Comparison of ENCODE assay signal across 19 cellular contexts in genomic region chr19:6253886-6254285, GRCh38.
"Had no signal": no experiment of that assay in that cellular context is flagged by ENCODE, and none has a peak within 500 bp of the region (broad histone marks: within the 10 kb centered on the region; RNA-seq: fewer than 3 reads in every experiment).

No MANE protein-coding gene starts in this region.

- H3K27ac Mint-ChIP-seq: stimulated activated effector memory CD8-positive, alpha-beta T cell treated with anti-CD3 and anti-CD28 coated beads, Interleukin-12 subunit alpha, Interleukin-12 subunit beta, amount 100 ng/mL, for 72 hours; type B pancreatic cell had no signal

- H3K9me3 ChIP-seq: esophagus squamous epithelium, gastroesophageal sphincter, suprapubic skin, thyroid gland, uterus had no signal

- H3K4me3 ChIP-seq: dorsolateral prefrontal cortex, esophagus squamous epithelium, gastroesophageal sphincter, suprapubic skin, thyroid gland, uterus had no signal

- DNase-seq: cortex of kidney; effector memory CD8-positive, alpha-beta T cell; esophagus squamous epithelium; foreskin fibroblast; immature natural killer cell; left ventricle myocardium superior; naive thymus-derived CD4-positive, alpha-beta T cell; stimulated activated CD4-positive, alpha-beta T cell treated with anti-CD3 and anti-CD28 coated beads, Interleukin-2, amount 100 ng/mL, for 48 hours; stimulated activated CD8-positive, alpha-beta memory T cell treated with anti-CD3 and anti-CD28 coated beads, Interleukin-4, amount 100 ng/mL, for 48 hours; stimulated activated naive CD8-positive, alpha-beta T cell treated with anti-CD3 and anti-CD28 coated beads, Interleukin-15, Interleukin-2, amounts not matched to agents 100 U/mL and 50 U/mL, for 24 hours; thyroid gland; uterus had no signal

- H3K4me3 Mint-ChIP-seq: effector memory CD8-positive, alpha-beta T cell; immature natural killer cell; naive thymus-derived CD4-positive, alpha-beta T cell; stimulated activated effector memory CD8-positive, alpha-beta T cell treated with anti-CD3 and anti-CD28 coated beads, Interleukin-12 subunit alpha, Interleukin-12 subunit beta, amount 100 ng/mL, for 72 hours; type B pancreatic cell had no signal

- H3K9me3 Mint-ChIP-seq: effector memory CD8-positive, alpha-beta T cell; immature natural killer cell; naive thymus-derived CD4-positive, alpha-beta T cell; stimulated activated effector memory CD8-positive, alpha-beta T cell treated with anti-CD3 and anti-CD28 coated beads, Interleukin-12 subunit alpha, Interleukin-12 subunit beta, amount 100 ng/mL, for 72 hours; type B pancreatic cell had no signal

- H3K27me3 ChIP-seq: dorsolateral prefrontal cortex, esophagus squamous epithelium, gastroesophageal sphincter, suprapubic skin, thyroid gland, uterus had no signal

- H3K27ac ChIP-seq: dorsolateral prefrontal cortex, esophagus squamous epithelium, gastroesophageal sphincter, suprapubic skin, uterus had no signal

- FAIRE-seq: keratinocyte had no signal

- H3K36me3 ChIP-seq: thyroid gland, uterus had no signal

- ATAC-seq: effector memory CD8-positive, alpha-beta T cell; gastroesophageal sphincter; left ventricle myocardium superior; naive thymus-derived CD4-positive, alpha-beta T cell; sciatic nerve; stimulated activated effector memory CD8-positive, alpha-beta T cell treated with anti-CD3 and anti-CD28 coated beads, Interleukin-12 subunit alpha, Interleukin-12 subunit beta, amount 100 ng/mL, for 72 hours; stimulated activated naive CD8-positive, alpha-beta T cell treated with anti-CD3 and anti-CD28 coated beads, Interleukin-15, Interleukin-2, amounts not matched to agents 100 U/mL and 50 U/mL, for 24 hours had no signal

- H3K27me3 Mint-ChIP-seq: effector memory CD8-positive, alpha-beta T cell; naive thymus-derived CD4-positive, alpha-beta T cell; type B pancreatic cell had no signal
